1 cellular context compared by ENCODE assay signal in genomic region chr17:44200478-44201155, GRCh38.
TF ChIP-seq lines count a peak whose summit lies in the region.

No MANE protein-coding gene starts in this region.

TF ChIP-seq in K562, 482 proteins besides CTCF, POLR2A, EP300 and RAD21 (continued from another document and continues in another):
- no peak for TF ChIP-seq TRIM25 (IDR thresholded peaks at IDR 0.05; ENCODE audit: borderline replicate concordance)
- TF ChIP-seq ELF2 (CRISPR knock-in tag; IDR thresholded peaks at IDR 0.05) = no peak
- no peak for TF ChIP-seq KDM4B (IDR thresholded peaks at IDR 0.05; ENCODE audit: borderline replicate concordance in 2 of 2, low read depth in 1 of 2)
- TF ChIP-seq MCM3 (IDR thresholded peaks at IDR 0.05) = no peak
- TF ChIP-seq LCOR (CRISPR knock-in tag; IDR thresholded peaks at IDR 0.05) = no peak
- TF ChIP-seq SP2 (IDR thresholded peaks at IDR 0.05; ENCODE audit: extremely low read depth, low read depth, low read length, poor library complexity, severe bottlenecking) = no peak
- no peak for TF ChIP-seq ZKSCAN3 (CRISPR knock-in tag; IDR thresholded peaks at IDR 0.05)
- TF ChIP-seq CREB1 (IDR thresholded peaks at IDR 0.05) = no peak
- no peak for TF ChIP-seq CREB1 (CRISPR knock-in tag; IDR thresholded peaks at IDR 0.05)
- no peak for TF ChIP-seq TRIM24 (IDR thresholded peaks at IDR 0.05)
- TF ChIP-seq HBP1 (CRISPR knock-in tag; IDR thresholded peaks at IDR 0.05) = 0 out of 2 replicates have a peak, but pooled peaks have one; percentile 38
- TF ChIP-seq ZNF146 (CRISPR knock-in tag; IDR thresholded peaks at IDR 0.05; ENCODE audit: unreplicated experiment) = no peak
- no peak for TF ChIP-seq MYBL2 (IDR thresholded peaks at IDR 0.05; ENCODE audit: low read depth)
- TF ChIP-seq MYBL2 (CRISPR knock-in tag; IDR thresholded peaks at IDR 0.05; ENCODE audit: borderline replicate concordance) = no peak
- TF ChIP-seq ZFP91 (CRISPR knock-in tag; IDR thresholded peaks at IDR 0.05) = no peak; the same call in 1 of the 2 replicates
- no peak for TF ChIP-seq RHOXF2B (CRISPR knock-in tag; conservative IDR thresholded peaks at IDR 0.05)
- TF ChIP-seq IFI16 (CRISPR knock-in tag; IDR thresholded peaks at IDR 0.05) = no peak
- TF ChIP-seq, protein P1, sequence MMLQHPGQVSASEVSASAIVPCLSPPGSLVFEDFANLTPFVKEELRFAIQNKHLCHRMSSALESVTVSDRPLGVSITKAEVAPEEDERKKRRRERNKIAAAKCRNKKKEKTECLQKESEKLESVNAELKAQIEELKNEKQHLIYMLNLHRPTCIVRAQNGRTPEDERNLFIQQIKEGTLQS (IDR thresholded peaks at IDR 0.05) = no peak
- TF ChIP-seq, protein P1 (CRISPR knock-in tag; conservative IDR thresholded peaks at IDR 0.05) = 0 out of 2 replicates have a peak, but pooled peaks have one; percentile 37
- TF ChIP-seq, protein P2, sequence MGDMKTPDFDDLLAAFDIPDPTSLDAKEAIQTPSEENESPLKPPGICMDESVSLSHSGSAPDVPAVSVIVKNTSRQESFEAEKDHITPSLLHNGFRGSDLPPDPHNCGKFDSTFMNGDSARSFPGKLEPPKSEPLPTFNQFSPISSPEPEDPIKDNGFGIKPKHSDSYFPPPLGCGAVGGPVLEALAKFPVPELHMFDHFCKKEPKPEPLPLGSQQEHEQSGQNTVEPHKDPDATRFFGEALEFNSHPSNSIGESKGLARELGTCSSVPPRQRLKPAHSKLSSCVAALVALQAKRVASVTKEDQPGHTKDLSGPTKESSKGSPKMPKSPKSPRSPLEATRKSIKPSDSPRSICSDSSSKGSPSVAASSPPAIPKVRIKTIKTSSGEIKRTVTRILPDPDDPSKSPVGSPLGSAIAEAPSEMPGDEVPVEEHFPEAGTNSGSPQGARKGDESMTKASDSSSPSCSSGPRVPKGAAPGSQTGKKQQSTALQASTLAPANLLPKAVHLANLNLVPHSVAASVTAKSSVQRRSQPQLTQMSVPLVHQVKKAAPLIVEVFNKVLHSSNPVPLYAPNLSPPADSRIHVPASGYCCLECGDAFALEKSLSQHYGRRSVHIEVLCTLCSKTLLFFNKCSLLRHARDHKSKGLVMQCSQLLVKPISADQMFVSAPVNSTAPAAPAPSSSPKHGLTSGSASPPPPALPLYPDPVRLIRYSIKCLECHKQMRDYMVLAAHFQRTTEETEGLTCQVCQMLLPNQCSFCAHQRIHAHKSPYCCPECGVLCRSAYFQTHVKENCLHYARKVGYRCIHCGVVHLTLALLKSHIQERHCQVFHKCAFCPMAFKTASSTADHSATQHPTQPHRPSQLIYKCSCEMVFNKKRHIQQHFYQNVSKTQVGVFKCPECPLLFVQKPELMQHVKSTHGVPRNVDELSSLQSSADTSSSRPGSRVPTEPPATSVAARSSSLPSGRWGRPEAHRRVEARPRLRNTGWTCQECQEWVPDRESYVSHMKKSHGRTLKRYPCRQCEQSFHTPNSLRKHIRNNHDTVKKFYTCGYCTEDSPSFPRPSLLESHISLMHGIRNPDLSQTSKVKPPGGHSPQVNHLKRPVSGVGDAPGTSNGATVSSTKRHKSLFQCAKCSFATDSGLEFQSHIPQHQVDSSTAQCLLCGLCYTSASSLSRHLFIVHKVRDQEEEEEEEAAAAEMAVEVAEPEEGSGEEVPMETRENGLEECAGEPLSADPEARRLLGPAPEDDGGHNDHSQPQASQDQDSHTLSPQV (IDR thresholded peaks at IDR 0.05) = peak; percentile 40; the same call in 1 of the 2 replicates
- TF ChIP-seq CHCHD3 (CRISPR knock-in tag; IDR thresholded peaks at IDR 0.05) = no peak
- no peak for TF ChIP-seq PHTF2 (CRISPR knock-in tag; IDR thresholded peaks at IDR 0.05)
- no peak for TF ChIP-seq ZKSCAN8 (CRISPR knock-in tag; IDR thresholded peaks at IDR 0.05)
- TF ChIP-seq RUNX1 (IDR thresholded peaks at IDR 0.05; ENCODE audit: low read depth) = no peak
- no peak for TF ChIP-seq ZNF408 (CRISPR knock-in tag; IDR thresholded peaks at IDR 0.05; ENCODE audit: low read depth)
- no peak for TF ChIP-seq BMI1 (IDR thresholded peaks at IDR 0.05; ENCODE audit: low read length)
- TF ChIP-seq, protein P3, sequence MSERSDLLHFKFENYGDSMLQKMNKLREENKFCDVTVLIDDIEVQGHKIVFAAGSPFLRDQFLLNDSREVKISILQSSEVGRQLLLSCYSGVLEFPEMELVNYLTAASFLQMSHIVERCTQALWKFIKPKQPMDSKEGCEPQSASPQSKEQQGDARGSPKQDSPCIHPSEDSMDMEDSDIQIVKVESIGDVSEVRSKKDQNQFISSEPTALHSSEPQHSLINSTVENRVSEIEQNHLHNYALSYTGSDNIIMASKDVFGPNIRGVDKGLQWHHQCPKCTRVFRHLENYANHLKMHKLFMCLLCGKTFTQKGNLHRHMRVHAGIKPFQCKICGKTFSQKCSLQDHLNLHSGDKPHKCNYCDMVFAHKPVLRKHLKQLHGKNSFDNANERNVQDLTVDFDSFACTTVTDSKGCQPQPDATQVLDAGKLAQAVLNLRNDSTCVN (CRISPR knock-in tag; IDR thresholded peaks at IDR 0.05) = no peak
- TF ChIP-seq, protein P4, sequence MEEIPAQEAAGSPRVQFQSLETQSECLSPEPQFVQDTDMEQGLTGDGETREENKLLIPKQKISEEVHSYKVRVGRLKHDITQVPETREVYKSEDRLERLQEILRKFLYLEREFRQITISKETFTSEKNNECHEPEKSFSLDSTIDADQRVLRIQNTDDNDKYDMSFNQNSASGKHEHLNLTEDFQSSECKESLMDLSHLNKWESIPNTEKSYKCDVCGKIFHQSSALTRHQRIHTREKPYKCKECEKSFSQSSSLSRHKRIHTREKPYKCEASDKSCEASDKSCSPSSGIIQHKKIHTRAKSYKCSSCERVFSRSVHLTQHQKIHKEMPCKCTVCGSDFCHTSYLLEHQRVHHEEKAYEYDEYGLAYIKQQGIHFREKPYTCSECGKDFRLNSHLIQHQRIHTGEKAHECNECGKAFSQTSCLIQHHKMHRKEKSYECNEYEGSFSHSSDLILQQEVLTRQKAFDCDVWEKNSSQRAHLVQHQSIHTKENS (CRISPR knock-in tag; IDR thresholded peaks at IDR 0.05) = no peak
- no peak for TF ChIP-seq ETV6 (IDR thresholded peaks at IDR 0.05; ENCODE audit: borderline replicate concordance in 1 of 2, low read depth in 2 of 2, low read length in 1 of 2)
- no peak for TF ChIP-seq ETV6 (CRISPR knock-in tag; IDR thresholded peaks at IDR 0.05; ENCODE audit: borderline replicate concordance)
- no peak for TF ChIP-seq ARNT (IDR thresholded peaks at IDR 0.05)
- no peak for TF ChIP-seq MEIS2 (IDR thresholded peaks at IDR 0.05; ENCODE audit: partially characterized antibody)
- TF ChIP-seq ZNF274 (IDR thresholded peaks at IDR 0.05; ENCODE audit: borderline replicate concordance, low read depth, low read length) = no peak
- TF ChIP-seq HMG20A (CRISPR knock-in tag; conservative IDR thresholded peaks at IDR 0.05) = no peak
- no peak for TF ChIP-seq RFX7 (CRISPR knock-in tag; IDR thresholded peaks at IDR 0.05)
- TF ChIP-seq ZNF184 (CRISPR knock-in tag; IDR thresholded peaks at IDR 0.05) = no peak
- TF ChIP-seq POLR2G (IDR thresholded peaks at IDR 0.05; ENCODE audit: low read depth, low read length) = peak; percentile 74
- TF ChIP-seq, protein P5, sequence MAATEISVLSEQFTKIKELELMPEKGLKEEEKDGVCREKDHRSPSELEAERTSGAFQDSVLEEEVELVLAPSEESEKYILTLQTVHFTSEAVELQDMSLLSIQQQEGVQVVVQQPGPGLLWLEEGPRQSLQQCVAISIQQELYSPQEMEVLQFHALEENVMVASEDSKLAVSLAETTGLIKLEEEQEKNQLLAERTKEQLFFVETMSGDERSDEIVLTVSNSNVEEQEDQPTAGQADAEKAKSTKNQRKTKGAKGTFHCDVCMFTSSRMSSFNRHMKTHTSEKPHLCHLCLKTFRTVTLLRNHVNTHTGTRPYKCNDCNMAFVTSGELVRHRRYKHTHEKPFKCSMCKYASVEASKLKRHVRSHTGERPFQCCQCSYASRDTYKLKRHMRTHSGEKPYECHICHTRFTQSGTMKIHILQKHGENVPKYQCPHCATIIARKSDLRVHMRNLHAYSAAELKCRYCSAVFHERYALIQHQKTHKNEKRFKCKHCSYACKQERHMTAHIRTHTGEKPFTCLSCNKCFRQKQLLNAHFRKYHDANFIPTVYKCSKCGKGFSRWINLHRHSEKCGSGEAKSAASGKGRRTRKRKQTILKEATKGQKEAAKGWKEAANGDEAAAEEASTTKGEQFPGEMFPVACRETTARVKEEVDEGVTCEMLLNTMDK (IDR thresholded peaks at IDR 0.05; ENCODE audit: borderline replicate concordance, insufficient read depth, low read depth, low read length, poor library complexity, severe bottlenecking) = no peak
- TF ChIP-seq, protein P6, sequence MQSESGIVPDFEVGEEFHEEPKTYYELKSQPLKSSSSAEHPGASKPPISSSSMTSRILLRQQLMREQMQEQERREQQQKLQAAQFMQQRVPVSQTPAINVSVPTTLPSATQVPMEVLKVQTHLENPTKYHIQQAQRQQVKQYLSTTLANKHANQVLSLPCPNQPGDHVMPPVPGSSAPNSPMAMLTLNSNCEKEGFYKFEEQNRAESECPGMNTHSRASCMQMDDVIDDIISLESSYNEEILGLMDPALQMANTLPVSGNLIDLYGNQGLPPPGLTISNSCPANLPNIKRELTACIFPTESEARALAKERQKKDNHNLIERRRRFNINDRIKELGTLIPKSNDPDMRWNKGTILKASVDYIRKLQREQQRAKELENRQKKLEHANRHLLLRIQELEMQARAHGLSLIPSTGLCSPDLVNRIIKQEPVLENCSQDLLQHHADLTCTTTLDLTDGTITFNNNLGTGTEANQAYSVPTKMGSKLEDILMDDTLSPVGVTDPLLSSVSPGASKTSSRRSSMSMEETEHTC (IDR thresholded peaks at IDR 0.05) = no peak
- no peak for TF ChIP-seq SREBF2 (CRISPR knock-in tag; IDR thresholded peaks at IDR 0.05)
- no peak for TF ChIP-seq BCOR (IDR thresholded peaks at IDR 0.05)
- no peak for TF ChIP-seq ESRRB (CRISPR knock-in tag; IDR thresholded peaks at IDR 0.05; ENCODE audit: borderline replicate concordance)
- no peak for TF ChIP-seq RAD51 (IDR thresholded peaks at IDR 0.05; ENCODE audit: borderline replicate concordance, low read depth)
- TF ChIP-seq ZNF23 (CRISPR knock-in tag; IDR thresholded peaks at IDR 0.05) = no peak
- no peak for TF ChIP-seq FUS (optimal IDR thresholded peaks at IDR 0.05; ENCODE audit: low read depth, low read length)
- TF ChIP-seq TEAD4 (IDR thresholded peaks at IDR 0.05; ENCODE audit: low read length) = no peak
- TF ChIP-seq TEAD4 (CRISPR knock-in tag; IDR thresholded peaks at IDR 0.05; ENCODE audit: borderline replicate concordance) = no peak
- TF ChIP-seq BACH1 (tag; IDR thresholded peaks at IDR 0.05) = no peak
- TF ChIP-seq ZBED1 (IDR thresholded peaks at IDR 0.05) = no peak
- no peak for TF ChIP-seq MCM2 (IDR thresholded peaks at IDR 0.05; ENCODE audit: low read depth)
- TF ChIP-seq TAF9B (IDR thresholded peaks at IDR 0.05; ENCODE audit: partially characterized antibody) = no peak
- 0 out of 4 replicates have a peak, but pooled peaks of 1 of the 2 experiments have one; percentile 37 for TF ChIP-seq HDAC1 (IDR thresholded peaks at IDR 0.05)
- no peak for TF ChIP-seq DIDO1 (tag; IDR thresholded peaks at IDR 0.05; ENCODE audit: low read depth)
- TF ChIP-seq SMAD4 (CRISPR knock-in tag; conservative IDR thresholded peaks at IDR 0.05) = 0 out of 2 replicates have a peak, but pooled peaks have one; percentile 13
